In genomic region chr6:121951077-121951476, GRCh38 we compare ENCODE assay signal across 16 cellular contexts.
A peak's percentile ranks its signal among the peaks of the same experiment; 100 is the strongest.
DNase-seq lines count a peak whose midpoint lies in the region; ATAC-seq and TF ChIP-seq lines count a peak whose summit lies in the region.
"Had no signal": no experiment of that assay in that cellular context is flagged by ENCODE, and none has a peak within 500 bp of the region (broad histone marks: within the 10 kb centered on the region; RNA-seq: fewer than 3 reads in every experiment).

No MANE protein-coding gene starts in this region.

- H3K79me1 ChIP-seq in trophoblast cell (ENCODE audit: low read length): no peaks in the 10 kb centered on the region

- H4K8ac ChIP-seq in trophoblast cell (ENCODE audit: low read depth, low read length): no peak overlapping the region

- 67% methylated on average over 5 of the region's 5 CpGs for WGBS in hepatocyte (ENCODE audit: low lambda C conversion rate, missing lambda C conversion rate)
- no CpG with 5 or more reads among the region's 5 CpGs for WGBS in trophoblast cell (ENCODE audit: extremely low coverage, insufficient coverage, insufficient read length)

- no peak for TF ChIP-seq CTCF in hepatocyte (IDR thresholded peaks at IDR 0.05; ENCODE audit: poor library complexity)

- H3K27me3 ChIP-seq in hepatocyte (no peaks in the 10 kb centered on the region), trophoblast cell (ENCODE audit: insufficient read depth, low read length) (no peaks in the 10 kb centered on the region)

- no peak overlapping the region for H3K4ac ChIP-seq in trophoblast cell (ENCODE audit: low read depth, low read length)

- H2BK12ac ChIP-seq in trophoblast cell (ENCODE audit: low read length): no peak overlapping the region

- H2AFZ ChIP-seq in hepatocyte (no peak overlapping the region), trophoblast cell (ENCODE audit: insufficient read depth, low read length, poor library complexity) (no peak overlapping the region)

- no peak overlapping the region for H3K23ac ChIP-seq in trophoblast cell (ENCODE audit: low read length)

- H2AK5ac ChIP-seq in trophoblast cell (ENCODE audit: low read length): no peak overlapping the region

- no peak overlapping the region for H4K91ac ChIP-seq in trophoblast cell (ENCODE audit: low read depth, low read length)

- no peak overlapping the region for H3K14ac ChIP-seq in trophoblast cell (ENCODE audit: low read length)

- peak overlapping the region; percentile 16 for H3K4me2 ChIP-seq in hepatocyte
- H3K4me2 ChIP-seq in trophoblast cell (ENCODE audit: low read length): no peak overlapping the region

- H3K9me2 ChIP-seq in hepatocyte (replicated peaks; ENCODE audit: insufficient read depth): no peaks in the 10 kb centered on the region

- peak; percentile 30 for DNase-seq in ELF-1 (ENCODE audit: low read depth, low spot score)
- peak; percentile 5 for DNase-seq in hepatocyte (ENCODE audit: low spot score)
- no peak for DNase-seq in trophoblast cell
- no peak for DNase-seq in NCI-H2227 (lab: John Stamatoyannopoulos, UW; ENCODE audit: unreplicated experiment)
- DNase-seq in NCI-H1417 (lab: John Stamatoyannopoulos, UW): no peak
- DNase-seq in H4 (ENCODE audit: low spot score): no peak
- no peak for DNase-seq in DMS 273 treated with DMSO at 0.1 percent for 48 hours (lab: John Stamatoyannopoulos, UW)
- DNase-seq: 8988T, DND-41, HCEC 1CT, NCI-H1694 treated with DMSO at 0.1 percent for 48 hours, NCI-H345, NCI-H524 treated with DMSO at 0.1 percent for 48 hours, SHP77 had no signal

- H3K4me3 ChIP-seq in hepatocyte (no peak overlapping the region), trophoblast cell (ENCODE audit: low read depth, low read length) (no peak overlapping the region)
- H3K4me3 ChIP-seq: K562 had no signal

- H3K4me1 ChIP-seq in hepatocyte (ENCODE audit: insufficient read depth) (peaks cover 13% of the 10 kb centered on the region), trophoblast cell (ENCODE audit: control insufficient read depth in 1 of 2, insufficient read depth in 2 of 2, low read length in 2 of 2) (peaks cover 0 to 4% of the 10 kb centered on the region in 2 experiments)

- H3K36me3 ChIP-seq in hepatocyte (replicated peaks; ENCODE audit: insufficient read depth, low read depth) (no peaks in the 10 kb centered on the region), trophoblast cell (ENCODE audit: control insufficient read depth in 1 of 2, insufficient read depth in 2 of 2, low read length in 2 of 2) (no peaks in the 10 kb centered on the region)

- H2BK120ac ChIP-seq in trophoblast cell (ENCODE audit: insufficient read depth, low read length, poor library complexity): no peak overlapping the region

- no peaks in the 10 kb centered on the region for H4K20me1 ChIP-seq in hepatocyte (ENCODE audit: insufficient read depth, poor library complexity, severe bottlenecking)

- H4K12ac ChIP-seq in trophoblast cell (ENCODE audit: low read depth, low read length): no peak overlapping the region

- H3K18ac ChIP-seq in trophoblast cell (ENCODE audit: low read length): no peak overlapping the region

- H3K79me2 ChIP-seq in hepatocyte (no peaks in the 10 kb centered on the region), trophoblast cell (ENCODE audit: control insufficient read depth, insufficient read depth, low read length, poor library complexity) (no peaks in the 10 kb centered on the region)

- H3K27ac ChIP-seq in hepatocyte (peak overlapping the region; percentile 25), trophoblast cell (ENCODE audit: low read depth, low read length) (peak overlapping the region; percentile 41)

- no peaks in the 10 kb centered on the region for H3K9me3 ChIP-seq in hepatocyte (ENCODE audit: low read depth)
- peaks cover 3% of the 10 kb centered on the region for H3K9me3 ChIP-seq in trophoblast cell (ENCODE audit: insufficient read depth, low read depth, low read length)

- ATAC-seq in SK-N-SH treated with all-trans-retinoic acid at 6 μM for 48 hours: peak; percentile 56
- ATAC-seq: K562 had no signal

- no peak overlapping the region for H3K9ac ChIP-seq in trophoblast cell (ENCODE audit: low read length)

- no peak overlapping the region for H2BK5ac ChIP-seq in trophoblast cell (ENCODE audit: low read depth, low read length, poor library complexity)

TF ChIP-seq in SK-N-SH treated with all-trans-retinoic acid at 6 μM for 48 hours, 23 proteins besides CTCF, POLR2A, EP300 and RAD21:
- no peak for TF ChIP-seq PPARA (CRISPR knock-in tag; IDR thresholded peaks at IDR 0.05; ENCODE audit: borderline replicate concordance)

Comparison
In these comparisons a context has a peak if more than half of its experiments do, and no peak if none do; other contexts are left out.
1. DNase-seq: peak in ELF-1 (single experiment) and hepatocyte (single experiment); none in trophoblast cell (0 of 2), NCI-H2227 (single experiment), NCI-H1417 (0 of 3), H4 (single experiment) and DMS 273 treated with DMSO at 0.1 percent for 48 hours (single experiment).